ENCODE assay signal across 8 cellular contexts in the genomic region with DNA sequence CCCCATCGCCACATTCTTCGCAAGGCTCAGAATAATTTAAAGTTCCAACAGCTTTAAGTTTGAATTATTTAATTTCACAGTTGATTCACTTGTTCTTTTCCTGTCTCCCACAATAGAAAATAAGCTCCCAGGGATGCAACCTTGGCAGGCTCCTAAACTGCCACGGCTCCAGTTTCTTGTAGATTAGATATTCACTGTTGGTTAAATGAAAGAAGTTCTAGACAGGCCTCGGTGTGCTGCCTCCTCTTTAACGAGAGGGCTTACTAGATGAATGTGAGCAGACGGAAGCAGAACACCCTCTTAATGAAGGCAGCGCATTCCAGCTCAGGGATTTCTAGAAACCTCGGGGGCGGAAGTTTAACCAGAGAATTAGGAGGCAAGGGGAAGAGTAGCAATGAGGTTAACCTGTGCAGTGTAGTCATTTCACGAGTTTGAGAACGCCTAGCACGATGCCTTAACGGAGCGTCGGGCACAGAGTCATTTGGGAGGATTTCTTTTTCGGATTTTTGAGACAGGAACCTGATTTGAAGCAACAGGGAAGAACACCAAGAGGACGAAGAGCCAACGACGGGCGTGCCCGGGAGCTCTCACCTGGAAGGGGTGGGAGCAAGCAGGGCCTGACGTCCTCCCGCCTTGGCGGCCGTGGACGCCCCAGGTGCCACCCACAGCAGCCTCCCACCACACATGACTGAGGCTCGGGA.
DNase-seq lines count a peak whose midpoint lies in the region; ATAC-seq and TF ChIP-seq lines count a peak whose summit lies in the region.

No MANE protein-coding gene starts in this region.

- peak overlapping the region; percentile 85 for H3K4me3 Mint-ChIP-seq in dendritic cell treated with granulocyte-macrophage colony-stimulating factor and Interleukin-4, amounts not matched to agents 40 ng/mL and 50 ng/mL, for 4 days

- H3K27ac Mint-ChIP-seq in dendritic cell treated with granulocyte-macrophage colony-stimulating factor and Interleukin-4, amounts not matched to agents 40 ng/mL and 50 ng/mL, for 4 days, result peak overlapping the region; percentile 95

- intact Hi-C loops in dendritic cell treated with granulocyte-macrophage colony-stimulating factor and Interleukin-4, amounts not matched to agents 40 ng/mL and 50 ng/mL, for 4 days (cut with micrococcal nuclease), result loop anchor here (5.0 to 10.0 kb wide), 2 partner anchors 154 to 583 kb away; partner anchors contain the start of genes APBA1 and KLF9

- peaks cover 33% of the 10 kb centered on the region for H3K36me3 Mint-ChIP-seq in dendritic cell treated with granulocyte-macrophage colony-stimulating factor and Interleukin-4, amounts not matched to agents 40 ng/mL and 50 ng/mL, for 4 days (ENCODE audit: low read depth)

- no peak for TF ChIP-seq EP300 in Ishikawa (IDR thresholded peaks at IDR 0.05; ENCODE audit: borderline replicate concordance)

- ATAC-seq in activated CD4-positive, CD25-positive, alpha-beta regulatory T cell treated with anti-CD3 and anti-CD28 coated beads, Interleukin-2, amount 50 U/mL, for 24 hours, result peak; percentile 49 to 53
- ATAC-seq in GM21786 (IDR thresholded peaks at IDR 0.05; ENCODE audit: unreplicated experiment) (peak; percentile 34), SK-N-SH treated with all-trans-retinoic acid at 6 μM for 48 hours (peak; percentile 43)

- DNase-seq in activated CD4-positive, CD25-positive, alpha-beta regulatory T cell treated with anti-CD3 and anti-CD28 coated beads, Interleukin-2, amount 50 U/mL, for 72 hours, result no peak
- peak; percentile 79 for DNase-seq in left kidney (ENCODE audit: low read depth, low spot score)
- DNase-seq in stimulated activated CD8-positive, alpha-beta memory T cell treated with anti-CD3 and anti-CD28 coated beads, Interleukin-7, amount 100 ng/mL, for 48 hours (ENCODE audit: extremely low read depth in 1 of 2, low read depth in 1 of 2), result peak; percentile 11 to 17

- no peak for TF ChIP-seq RAD21 in Ishikawa (IDR thresholded peaks at IDR 0.05; ENCODE audit: low read depth)

- H3K27me3 Mint-ChIP-seq in dendritic cell treated with granulocyte-macrophage colony-stimulating factor and Interleukin-4, amounts not matched to agents 40 ng/mL and 50 ng/mL, for 4 days, result no peaks in the 10 kb centered on the region

- no peaks in the 10 kb centered on the region for H3K9me3 Mint-ChIP-seq in dendritic cell treated with granulocyte-macrophage colony-stimulating factor and Interleukin-4, amounts not matched to agents 40 ng/mL and 50 ng/mL, for 4 days

- H3K4me1 Mint-ChIP-seq in dendritic cell treated with granulocyte-macrophage colony-stimulating factor and Interleukin-4, amounts not matched to agents 40 ng/mL and 50 ng/mL, for 4 days (ENCODE audit: low read depth), result peaks cover 51% of the 10 kb centered on the region

TF ChIP-seq in Ishikawa, 13 proteins besides CTCF, POLR2A, EP300 and RAD21:
- no peak for TF ChIP-seq EGR1 (IDR thresholded peaks at IDR 0.05)
- no peak for TF ChIP-seq YY1 (IDR thresholded peaks at IDR 0.05; ENCODE audit: low read depth)
- TF ChIP-seq ZBTB7A (IDR thresholded peaks at IDR 0.05; ENCODE audit: low read depth), result no peak
- TF ChIP-seq CREB1 (IDR thresholded peaks at IDR 0.05; ENCODE audit: low read depth), result no peak
- TF ChIP-seq, protein P1, sequence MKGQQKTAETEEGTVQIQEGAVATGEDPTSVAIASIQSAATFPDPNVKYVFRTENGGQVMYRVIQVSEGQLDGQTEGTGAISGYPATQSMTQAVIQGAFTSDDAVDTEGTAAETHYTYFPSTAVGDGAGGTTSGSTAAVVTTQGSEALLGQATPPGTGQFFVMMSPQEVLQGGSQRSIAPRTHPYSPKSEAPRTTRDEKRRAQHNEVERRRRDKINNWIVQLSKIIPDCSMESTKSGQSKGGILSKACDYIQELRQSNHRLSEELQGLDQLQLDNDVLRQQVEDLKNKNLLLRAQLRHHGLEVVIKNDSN (IDR thresholded peaks at IDR 0.05), result 0 out of 2 replicates have a peak, but pooled peaks have one; percentile 8
- TF ChIP-seq MAX (IDR thresholded peaks at IDR 0.05), result no peak
TF ChIP-seq in Ishikawa: peak in this region for 1.

TF ChIP-seq in SK-N-SH treated with all-trans-retinoic acid at 6 μM for 48 hours, 23 proteins besides CTCF, POLR2A, EP300 and RAD21:
- TF ChIP-seq SNAI2 (CRISPR knock-in tag; IDR thresholded peaks at IDR 0.05) (peak; percentile 67; the same call in 1 of the 2 replicates), ARNTL (CRISPR knock-in tag; IDR thresholded peaks at IDR 0.05; ENCODE audit: borderline replicate concordance, low read depth) (no peak)
TF ChIP-seq in SK-N-SH treated with all-trans-retinoic acid at 6 μM for 48 hours: peak in this region for 1.
